8 cellular contexts compared by ENCODE assay signal in the genomic region with DNA sequence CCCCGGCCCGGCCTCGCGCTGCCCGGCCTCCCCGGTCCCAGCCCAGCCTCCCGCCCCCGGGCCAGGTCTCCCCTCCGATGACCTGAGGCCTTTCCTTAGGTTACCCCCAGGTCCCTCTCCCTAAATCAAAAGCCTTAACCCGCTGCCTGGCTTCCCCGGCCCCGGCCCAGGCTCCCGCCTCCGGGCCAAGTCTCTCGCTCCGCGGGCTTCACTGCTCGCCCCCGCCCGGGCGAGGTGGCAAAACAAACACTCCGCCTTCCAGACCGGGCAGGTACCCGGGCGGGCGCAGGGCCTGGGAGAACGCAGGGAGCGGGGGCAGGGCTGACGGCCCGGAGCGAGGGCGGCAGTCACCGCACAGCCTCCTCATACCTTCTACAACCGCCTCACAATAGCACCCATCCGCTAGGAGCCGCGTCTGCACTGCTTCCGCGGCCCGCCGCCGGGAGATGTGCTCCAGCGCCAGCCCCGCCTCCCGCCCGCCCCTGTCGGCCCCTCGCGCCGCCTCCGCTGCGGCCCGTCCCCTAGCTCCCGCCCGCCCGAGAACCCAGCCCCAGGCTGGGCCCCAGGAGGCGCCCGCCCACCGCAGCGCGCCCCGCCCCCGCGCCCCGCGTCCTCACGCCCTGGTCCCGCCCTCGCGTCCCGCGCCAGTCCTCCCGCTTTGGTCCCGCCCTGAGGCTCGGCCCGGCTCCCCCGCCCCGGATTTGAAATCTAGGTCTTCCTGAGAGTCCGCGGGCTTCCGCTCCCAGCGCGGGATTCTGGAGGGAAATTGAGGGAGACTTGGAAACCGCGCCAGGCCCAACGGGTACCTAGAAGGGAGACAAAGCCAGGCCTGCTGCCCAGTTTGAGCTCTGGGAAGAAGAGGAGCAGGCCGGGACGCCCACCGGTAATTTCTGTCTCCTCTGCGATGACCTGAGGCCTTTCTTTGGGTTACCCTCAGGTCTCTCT. TPM values are rescaled to one million over a fixed set of nuclear protein-coding genes. Genes with fewer than 3 reads are reported as not detected.
DNase-seq lines count a peak whose midpoint lies in the region; FAIRE-seq and TF ChIP-seq lines count a peak whose summit lies in the region.

A gene (minus strand): TSS at position 422 of the 945 bp plus-strand sequence. CDS start 10,994 bp downstream, outside the sequence.
A gene with protein sequence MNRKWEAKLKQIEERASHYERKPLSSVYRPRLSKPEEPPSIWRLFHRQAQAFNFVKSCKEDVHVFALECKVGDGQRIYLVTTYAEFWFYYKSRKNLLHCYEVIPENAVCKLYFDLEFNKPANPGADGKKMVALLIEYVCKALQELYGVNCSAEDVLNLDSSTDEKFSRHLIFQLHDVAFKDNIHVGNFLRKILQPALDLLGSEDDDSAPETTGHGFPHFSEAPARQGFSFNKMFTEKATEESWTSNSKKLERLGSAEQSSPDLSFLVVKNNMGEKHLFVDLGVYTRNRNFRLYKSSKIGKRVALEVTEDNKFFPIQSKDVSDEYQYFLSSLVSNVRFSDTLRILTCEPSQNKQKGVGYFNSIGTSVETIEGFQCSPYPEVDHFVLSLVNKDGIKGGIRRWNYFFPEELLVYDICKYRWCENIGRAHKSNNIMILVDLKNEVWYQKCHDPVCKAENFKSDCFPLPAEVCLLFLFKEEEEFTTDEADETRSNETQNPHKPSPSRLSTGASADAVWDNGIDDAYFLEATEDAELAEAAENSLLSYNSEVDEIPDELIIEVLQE (plus strand): TSS at position 713 of the 945 bp plus-strand sequence. CDS start 7,403 bp downstream, outside the sequence.

- H3K9me3 ChIP-seq in SJSA1 (replicated peaks): 0 out of 2 replicates have a peak, but pooled peaks cover 4% of the 10 kb centered on the region

- peak; percentile 96 for DNase-seq in GM06990 (ENCODE audit: extremely low read depth, insufficient read length)
- peak; percentile 46 for DNase-seq in HFF-Myc (ENCODE audit: extremely low read depth, low read depth)
- peak; percentile 89 for DNase-seq in MV-4-11 (lab: John Stamatoyannopoulos, UW)
- DNase-seq in SJSA1 (ENCODE audit: low read depth in 1 of 2, low spot score in 2 of 2): peak; percentile 81 to 97
- peak; percentile 85 to 98 (median 90) for DNase-seq in activated naive CD4-positive, alpha-beta T cell (lab: John Stamatoyannopoulos, UW)
- DNase-seq in frontal cortex (ENCODE audit: low spot score in 2 of 2): peak; percentile 82 to 87
- DNase-seq in non-pigmented ciliary epithelial cell (ENCODE audit: low read depth): peak; percentile 52
- DNase-seq in substantia nigra (lab: John Stamatoyannopoulos, UW): peak; percentile 78 to 100 (median 96)

- no peaks in the 10 kb centered on the region for H3K27me3 ChIP-seq in GM06990 (replicated peaks; ENCODE audit: control insufficient read depth, insufficient read depth, low read length)
- no peaks in the 10 kb centered on the region for H3K27me3 ChIP-seq in SJSA1 (replicated peaks)

- H3K4me3 ChIP-seq in GM06990 (replicated peaks; ENCODE audit: low read depth, low read length): peak within 1 kb of the TSS; percentile 92
- H3K4me3 ChIP-seq in HFF-Myc (replicated peaks; ENCODE audit: low read depth, low read length): peak within 1 kb of the TSS; percentile 83
- peak within 1 kb of the TSS; percentile 83 for H3K4me3 ChIP-seq in SJSA1

- H3K36me3 ChIP-seq in GM06990 (ENCODE audit: control insufficient read depth, insufficient read depth, low read length) (peaks cover 2% of the 10 kb centered on the region; the same call in 1 of the 2 replicates), SJSA1 (peaks cover 37% of the 10 kb centered on the region)

- peak; percentile 8 for TF ChIP-seq CTCF in GM06990 (IDR thresholded peaks at IDR 0.05; ENCODE audit: insufficient read depth, low read length, poor library complexity, severe bottlenecking)
- TF ChIP-seq CTCF in HFF-Myc (IDR thresholded peaks at IDR 0.05; ENCODE audit: low read depth, low read length, missing control alignments): peak; percentile 8

- H3K27ac ChIP-seq in SJSA1 (peak within 1 kb of the TSS; percentile 99), substantia nigra (ENCODE audit: low read depth, low read length, poor library complexity, severe bottlenecking) (peak within 1 kb of the TSS; percentile 89)

- FAIRE-seq in frontal cortex (lab: Jason Lieb, UNC): no peak

- peaks cover 37% of the 10 kb centered on the region for H3K4me1 ChIP-seq in SJSA1 (replicated peaks)

RNA-seq across cellular contexts. Expression of the first gene that starts in this region (rescaled TPM):
- total RNA-seq in SJSA1 (2014; rRNA removed; shearing (Covaris generic)): 46.5 and 58.6 TPM in 2 replicates
- total RNA-seq in frontal cortex: 72.6 TPM

RNA-seq across cellular contexts. Expression of the second gene that starts in this region (rescaled TPM):
- total RNA-seq in SJSA1 (2014; rRNA removed; shearing (Covaris generic)): 23.3 and 27.4 TPM in 2 replicates
- total RNA-seq in frontal cortex: 49.3 TPM

Comparison
In these comparisons a context has a peak if more than half of its experiments do, and no peak if none do; other contexts are left out.
1. Peak in every context shown above with its lines: DNase-seq, H3K4me3 ChIP-seq and H3K27ac ChIP-seq.
2. DNase-seq: peak in every context shown above with its lines; median percentile 96 in GM06990; 96 in substantia nigra; 90 in activated naive CD4-positive, alpha-beta T cell; 89 in MV-4-11; 89 in SJSA1; 84 in frontal cortex; 52 in non-pigmented ciliary epithelial cell; 46 in HFF-Myc.